In the genomic region with DNA sequence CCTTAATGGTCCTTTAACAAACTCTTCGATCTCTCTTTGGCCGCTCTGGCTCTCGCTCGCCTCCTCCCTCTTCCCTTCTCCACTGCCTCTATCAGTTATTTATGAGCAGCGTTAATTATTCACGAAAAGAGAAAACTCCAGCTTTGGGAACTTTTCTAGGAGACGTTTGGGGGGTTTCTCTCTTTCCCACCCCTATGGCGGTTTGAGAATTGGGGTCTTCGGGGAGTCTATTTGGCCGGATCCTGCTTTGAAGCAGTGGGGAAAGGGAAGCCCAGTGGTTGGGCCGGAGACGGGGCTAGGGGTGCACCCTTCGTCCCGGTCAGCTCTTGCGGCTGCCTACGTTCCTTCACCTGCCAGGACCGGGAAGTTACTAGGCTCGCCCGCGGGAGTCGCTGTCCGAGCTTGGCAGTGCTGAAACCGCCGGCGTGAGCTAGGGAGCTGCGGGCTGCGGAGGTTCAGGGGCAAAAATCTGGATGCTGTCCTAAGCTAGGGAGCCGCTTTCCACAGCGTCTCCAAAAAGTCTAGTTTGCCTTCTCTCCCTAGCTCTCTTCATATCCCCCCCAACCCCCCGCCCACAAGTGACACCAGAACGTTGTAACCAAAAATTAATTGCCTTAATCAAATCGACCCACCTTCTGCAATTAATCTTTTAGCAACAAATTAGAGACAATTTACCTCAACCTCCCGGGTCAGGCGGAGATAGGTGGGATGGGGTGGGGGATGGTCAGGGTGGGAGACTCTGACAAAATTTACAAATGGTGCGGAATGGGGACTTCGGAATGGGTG, we compare ENCODE assay signal across 1 cellular context.
TF ChIP-seq lines count a peak whose summit lies in the region.

No MANE protein-coding gene starts in this region.

TF ChIP-seq in HepG2, 621 proteins besides CTCF, POLR2A, EP300 and RAD21 (continued from another document):
- TF ChIP-seq ZFP37 (CRISPR knock-in tag; IDR thresholded peaks at IDR 0.05; ENCODE audit: borderline replicate concordance) (peak; percentile 76; the same call in 1 of the 2 replicates), HNRNPLL (IDR thresholded peaks at IDR 0.05; ENCODE audit: low read depth, low read length, poor library complexity, severe bottlenecking) (peak; percentile 17), NFKBIZ (CRISPR knock-in tag; IDR thresholded peaks at IDR 0.05) (no peak), ZNF256 (CRISPR knock-in tag; conservative IDR thresholded peaks at IDR 0.05) (peak; percentile 71; the same call in 1 of the 2 replicates), ZNF350 (CRISPR knock-in tag; IDR thresholded peaks at IDR 0.05; ENCODE audit: borderline replicate concordance, low read depth) (no peak), ZNF317 (CRISPR knock-in tag; IDR thresholded peaks at IDR 0.05) (no peak), CENPX (CRISPR knock-in tag; IDR thresholded peaks at IDR 0.05) (no peak), NFYB (CRISPR knock-in tag; IDR thresholded peaks at IDR 0.05) (no peak), HIVEP1 (CRISPR knock-in tag; IDR thresholded peaks at IDR 0.05) (no peak), MXD4 (CRISPR knock-in tag; IDR thresholded peaks at IDR 0.05) (peak; percentile 30; the same call in 1 of the 2 replicates), SP4 (CRISPR knock-in tag; IDR thresholded peaks at IDR 0.05) (no peak), HOXA7 (CRISPR knock-in tag; IDR thresholded peaks at IDR 0.05) (no peak), ISL2 (CRISPR knock-in tag; IDR thresholded peaks at IDR 0.05) (0 out of 2 replicates have a peak, but pooled peaks have one; percentile 41), ZNF235 (CRISPR knock-in tag; IDR thresholded peaks at IDR 0.05; ENCODE audit: borderline replicate concordance) (peak; percentile 41; the same call in 1 of the 2 replicates), ZNF224 (CRISPR knock-in tag; IDR thresholded peaks at IDR 0.05) (no peak), MIER2 (CRISPR knock-in tag; IDR thresholded peaks at IDR 0.05) (peak; percentile 97), MAF1 (CRISPR knock-in tag; IDR thresholded peaks at IDR 0.05; ENCODE audit: borderline replicate concordance) (peak; percentile 48; the same call in 1 of the 2 replicates), FOSL2 (CRISPR knock-in tag; IDR thresholded peaks at IDR 0.05) (peak; percentile 21; the same call in 1 of the 2 replicates)
- TF ChIP-seq, protein P1, sequence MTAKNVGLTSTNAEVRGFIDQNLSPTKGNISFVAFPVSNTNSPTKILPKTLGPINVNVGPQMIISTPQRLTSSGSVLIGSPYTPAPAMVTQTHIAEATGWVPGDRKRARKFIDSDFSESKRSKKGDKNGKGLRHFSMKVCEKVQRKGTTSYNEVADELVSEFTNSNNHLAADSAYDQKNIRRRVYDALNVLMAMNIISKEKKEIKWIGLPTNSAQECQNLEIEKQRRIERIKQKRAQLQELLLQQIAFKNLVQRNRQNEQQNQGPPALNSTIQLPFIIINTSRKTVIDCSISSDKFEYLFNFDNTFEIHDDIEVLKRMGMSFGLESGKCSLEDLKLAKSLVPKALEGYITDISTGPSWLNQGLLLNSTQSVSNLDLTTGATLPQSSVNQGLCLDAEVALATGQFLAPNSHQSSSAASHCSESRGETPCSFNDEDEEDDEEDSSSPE (CRISPR knock-in tag; IDR thresholded peaks at IDR 0.05), result no peak
- TF ChIP-seq, protein P2, sequence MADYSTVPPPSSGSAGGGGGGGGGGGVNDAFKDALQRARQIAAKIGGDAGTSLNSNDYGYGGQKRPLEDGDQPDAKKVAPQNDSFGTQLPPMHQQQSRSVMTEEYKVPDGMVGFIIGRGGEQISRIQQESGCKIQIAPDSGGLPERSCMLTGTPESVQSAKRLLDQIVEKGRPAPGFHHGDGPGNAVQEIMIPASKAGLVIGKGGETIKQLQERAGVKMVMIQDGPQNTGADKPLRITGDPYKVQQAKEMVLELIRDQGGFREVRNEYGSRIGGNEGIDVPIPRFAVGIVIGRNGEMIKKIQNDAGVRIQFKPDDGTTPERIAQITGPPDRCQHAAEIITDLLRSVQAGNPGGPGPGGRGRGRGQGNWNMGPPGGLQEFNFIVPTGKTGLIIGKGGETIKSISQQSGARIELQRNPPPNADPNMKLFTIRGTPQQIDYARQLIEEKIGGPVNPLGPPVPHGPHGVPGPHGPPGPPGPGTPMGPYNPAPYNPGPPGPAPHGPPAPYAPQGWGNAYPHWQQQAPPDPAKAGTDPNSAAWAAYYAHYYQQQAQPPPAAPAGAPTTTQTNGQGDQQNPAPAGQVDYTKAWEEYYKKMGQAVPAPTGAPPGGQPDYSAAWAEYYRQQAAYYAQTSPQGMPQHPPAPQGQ (CRISPR knock-in tag; IDR thresholded peaks at IDR 0.05; ENCODE audit: borderline replicate concordance), result no peak
- TF ChIP-seq, protein P3, sequence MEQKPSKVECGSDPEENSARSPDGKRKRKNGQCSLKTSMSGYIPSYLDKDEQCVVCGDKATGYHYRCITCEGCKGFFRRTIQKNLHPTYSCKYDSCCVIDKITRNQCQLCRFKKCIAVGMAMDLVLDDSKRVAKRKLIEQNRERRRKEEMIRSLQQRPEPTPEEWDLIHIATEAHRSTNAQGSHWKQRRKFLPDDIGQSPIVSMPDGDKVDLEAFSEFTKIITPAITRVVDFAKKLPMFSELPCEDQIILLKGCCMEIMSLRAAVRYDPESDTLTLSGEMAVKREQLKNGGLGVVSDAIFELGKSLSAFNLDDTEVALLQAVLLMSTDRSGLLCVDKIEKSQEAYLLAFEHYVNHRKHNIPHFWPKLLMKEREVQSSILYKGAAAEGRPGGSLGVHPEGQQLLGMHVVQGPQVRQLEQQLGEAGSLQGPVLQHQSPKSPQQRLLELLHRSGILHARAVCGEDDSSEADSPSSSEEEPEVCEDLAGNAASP (CRISPR knock-in tag; IDR thresholded peaks at IDR 0.05; ENCODE audit: borderline replicate concordance), result 0 out of 2 replicates have a peak, but pooled peaks have one; percentile 19
- TF ChIP-seq, protein P4, sequence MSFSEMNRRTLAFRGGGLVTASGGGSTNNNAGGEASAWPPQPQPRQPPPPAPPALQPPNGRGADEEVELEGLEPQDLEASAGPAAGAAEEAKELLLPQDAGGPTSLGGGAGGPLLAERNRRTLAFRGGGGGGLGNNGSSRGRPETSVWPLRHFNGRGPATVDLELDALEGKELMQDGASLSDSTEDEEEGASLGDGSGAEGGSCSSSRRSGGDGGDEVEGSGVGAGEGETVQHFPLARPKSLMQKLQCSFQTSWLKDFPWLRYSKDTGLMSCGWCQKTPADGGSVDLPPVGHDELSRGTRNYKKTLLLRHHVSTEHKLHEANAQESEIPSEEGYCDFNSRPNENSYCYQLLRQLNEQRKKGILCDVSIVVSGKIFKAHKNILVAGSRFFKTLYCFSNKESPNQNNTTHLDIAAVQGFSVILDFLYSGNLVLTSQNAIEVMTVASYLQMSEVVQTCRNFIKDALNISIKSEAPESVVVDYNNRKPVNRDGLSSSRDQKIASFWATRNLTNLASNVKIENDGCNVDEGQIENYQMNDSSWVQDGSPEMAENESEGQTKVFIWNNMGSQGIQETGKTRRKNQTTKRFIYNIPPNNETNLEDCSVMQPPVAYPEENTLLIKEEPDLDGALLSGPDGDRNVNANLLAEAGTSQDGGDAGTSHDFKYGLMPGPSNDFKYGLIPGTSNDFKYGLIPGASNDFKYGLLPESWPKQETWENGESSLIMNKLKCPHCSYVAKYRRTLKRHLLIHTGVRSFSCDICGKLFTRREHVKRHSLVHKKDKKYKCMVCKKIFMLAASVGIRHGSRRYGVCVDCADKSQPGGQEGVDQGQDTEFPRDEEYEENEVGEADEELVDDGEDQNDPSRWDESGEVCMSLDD (CRISPR knock-in tag; IDR thresholded peaks at IDR 0.05; ENCODE audit: borderline replicate concordance), result peak; percentile 48; the same call in 1 of the 2 replicates
- TF ChIP-seq, protein P5, sequence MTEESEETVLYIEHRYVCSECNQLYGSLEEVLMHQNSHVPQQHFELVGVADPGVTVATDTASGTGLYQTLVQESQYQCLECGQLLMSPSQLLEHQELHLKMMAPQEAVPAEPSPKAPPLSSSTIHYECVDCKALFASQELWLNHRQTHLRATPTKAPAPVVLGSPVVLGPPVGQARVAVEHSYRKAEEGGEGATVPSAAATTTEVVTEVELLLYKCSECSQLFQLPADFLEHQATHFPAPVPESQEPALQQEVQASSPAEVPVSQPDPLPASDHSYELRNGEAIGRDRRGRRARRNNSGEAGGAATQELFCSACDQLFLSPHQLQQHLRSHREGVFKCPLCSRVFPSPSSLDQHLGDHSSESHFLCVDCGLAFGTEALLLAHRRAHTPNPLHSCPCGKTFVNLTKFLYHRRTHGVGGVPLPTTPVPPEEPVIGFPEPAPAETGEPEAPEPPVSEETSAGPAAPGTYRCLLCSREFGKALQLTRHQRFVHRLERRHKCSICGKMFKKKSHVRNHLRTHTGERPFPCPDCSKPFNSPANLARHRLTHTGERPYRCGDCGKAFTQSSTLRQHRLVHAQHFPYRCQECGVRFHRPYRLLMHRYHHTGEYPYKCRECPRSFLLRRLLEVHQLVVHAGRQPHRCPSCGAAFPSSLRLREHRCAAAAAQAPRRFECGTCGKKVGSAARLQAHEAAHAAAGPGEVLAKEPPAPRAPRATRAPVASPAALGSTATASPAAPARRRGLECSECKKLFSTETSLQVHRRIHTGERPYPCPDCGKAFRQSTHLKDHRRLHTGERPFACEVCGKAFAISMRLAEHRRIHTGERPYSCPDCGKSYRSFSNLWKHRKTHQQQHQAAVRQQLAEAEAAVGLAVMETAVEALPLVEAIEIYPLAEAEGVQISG (CRISPR knock-in tag; IDR thresholded peaks at IDR 0.05), result peak; percentile 57
- TF ChIP-seq, protein P6, sequence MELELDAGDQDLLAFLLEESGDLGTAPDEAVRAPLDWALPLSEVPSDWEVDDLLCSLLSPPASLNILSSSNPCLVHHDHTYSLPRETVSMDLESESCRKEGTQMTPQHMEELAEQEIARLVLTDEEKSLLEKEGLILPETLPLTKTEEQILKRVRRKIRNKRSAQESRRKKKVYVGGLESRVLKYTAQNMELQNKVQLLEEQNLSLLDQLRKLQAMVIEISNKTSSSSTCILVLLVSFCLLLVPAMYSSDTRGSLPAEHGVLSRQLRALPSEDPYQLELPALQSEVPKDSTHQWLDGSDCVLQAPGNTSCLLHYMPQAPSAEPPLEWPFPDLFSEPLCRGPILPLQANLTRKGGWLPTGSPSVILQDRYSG (CRISPR knock-in tag; IDR thresholded peaks at IDR 0.05), result peak; percentile 86; the same call in 1 of the 2 replicates
- TF ChIP-seq, protein P7, sequence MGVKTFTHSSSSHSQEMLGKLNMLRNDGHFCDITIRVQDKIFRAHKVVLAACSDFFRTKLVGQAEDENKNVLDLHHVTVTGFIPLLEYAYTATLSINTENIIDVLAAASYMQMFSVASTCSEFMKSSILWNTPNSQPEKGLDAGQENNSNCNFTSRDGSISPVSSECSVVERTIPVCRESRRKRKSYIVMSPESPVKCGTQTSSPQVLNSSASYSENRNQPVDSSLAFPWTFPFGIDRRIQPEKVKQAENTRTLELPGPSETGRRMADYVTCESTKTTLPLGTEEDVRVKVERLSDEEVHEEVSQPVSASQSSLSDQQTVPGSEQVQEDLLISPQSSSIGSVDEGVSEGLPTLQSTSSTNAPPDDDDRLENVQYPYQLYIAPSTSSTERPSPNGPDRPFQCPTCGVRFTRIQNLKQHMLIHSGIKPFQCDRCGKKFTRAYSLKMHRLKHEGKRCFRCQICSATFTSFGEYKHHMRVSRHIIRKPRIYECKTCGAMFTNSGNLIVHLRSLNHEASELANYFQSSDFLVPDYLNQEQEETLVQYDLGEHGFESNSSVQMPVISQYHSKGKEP (CRISPR knock-in tag; IDR thresholded peaks at IDR 0.05), result peak; percentile 82; the same call in 1 of the 2 replicates
- TF ChIP-seq, protein P8, sequence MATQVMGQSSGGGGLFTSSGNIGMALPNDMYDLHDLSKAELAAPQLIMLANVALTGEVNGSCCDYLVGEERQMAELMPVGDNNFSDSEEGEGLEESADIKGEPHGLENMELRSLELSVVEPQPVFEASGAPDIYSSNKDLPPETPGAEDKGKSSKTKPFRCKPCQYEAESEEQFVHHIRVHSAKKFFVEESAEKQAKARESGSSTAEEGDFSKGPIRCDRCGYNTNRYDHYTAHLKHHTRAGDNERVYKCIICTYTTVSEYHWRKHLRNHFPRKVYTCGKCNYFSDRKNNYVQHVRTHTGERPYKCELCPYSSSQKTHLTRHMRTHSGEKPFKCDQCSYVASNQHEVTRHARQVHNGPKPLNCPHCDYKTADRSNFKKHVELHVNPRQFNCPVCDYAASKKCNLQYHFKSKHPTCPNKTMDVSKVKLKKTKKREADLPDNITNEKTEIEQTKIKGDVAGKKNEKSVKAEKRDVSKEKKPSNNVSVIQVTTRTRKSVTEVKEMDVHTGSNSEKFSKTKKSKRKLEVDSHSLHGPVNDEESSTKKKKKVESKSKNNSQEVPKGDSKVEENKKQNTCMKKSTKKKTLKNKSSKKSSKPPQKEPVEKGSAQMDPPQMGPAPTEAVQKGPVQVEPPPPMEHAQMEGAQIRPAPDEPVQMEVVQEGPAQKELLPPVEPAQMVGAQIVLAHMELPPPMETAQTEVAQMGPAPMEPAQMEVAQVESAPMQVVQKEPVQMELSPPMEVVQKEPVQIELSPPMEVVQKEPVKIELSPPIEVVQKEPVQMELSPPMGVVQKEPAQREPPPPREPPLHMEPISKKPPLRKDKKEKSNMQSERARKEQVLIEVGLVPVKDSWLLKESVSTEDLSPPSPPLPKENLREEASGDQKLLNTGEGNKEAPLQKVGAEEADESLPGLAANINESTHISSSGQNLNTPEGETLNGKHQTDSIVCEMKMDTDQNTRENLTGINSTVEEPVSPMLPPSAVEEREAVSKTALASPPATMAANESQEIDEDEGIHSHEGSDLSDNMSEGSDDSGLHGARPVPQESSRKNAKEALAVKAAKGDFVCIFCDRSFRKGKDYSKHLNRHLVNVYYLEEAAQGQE (IDR thresholded peaks at IDR 0.05; ENCODE audit: borderline replicate concordance in 1 of 2, low read depth in 1 of 2, low read length in 2 of 2), result peak; percentile 93 to 96
TF ChIP-seq in HepG2: peak in this region for 104.
